In the genomic region with DNA sequence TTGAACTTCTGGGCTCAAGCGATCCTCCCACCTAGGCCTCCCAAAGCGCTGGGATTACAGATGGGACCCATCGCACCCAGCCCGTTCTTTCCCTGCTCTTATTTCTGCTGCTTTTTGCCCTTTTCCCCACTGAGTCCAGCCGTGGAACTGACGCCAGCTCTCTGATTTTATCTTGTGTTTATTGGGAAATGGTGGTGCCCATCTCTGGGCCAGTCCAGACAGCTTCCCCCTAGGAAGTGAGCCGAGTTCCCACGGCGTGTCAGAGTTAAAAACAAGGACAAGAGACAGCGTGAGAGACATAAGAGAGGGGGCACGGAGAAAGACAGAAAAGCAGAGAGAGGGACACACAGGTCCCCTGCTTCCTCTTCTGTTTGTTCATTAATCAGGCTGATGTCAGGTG, we compare ENCODE assay signal across 15 cellular contexts. TPM values are rescaled to one million over a fixed set of nuclear protein-coding genes. Genes with fewer than 3 reads are reported as not detected.
"Had no signal": no experiment of that assay in that cellular context is flagged by ENCODE, and none has a peak within 500 bp of the region (broad histone marks: within the 10 kb centered on the region; RNA-seq: fewer than 3 reads in every experiment).

No MANE protein-coding gene starts in this region.

RNA-seq across cellular contexts. Expression of gene SPDYE1, which starts 19.6 kb away (rescaled TPM):
- total RNA-seq: chondrocyte, colonic mucosa, esophagus mucosa, esophagus squamous epithelium, gastrocnemius medialis, glomerular endothelial cell, kidney epithelial cell, left cardiac atrium, left lung, left ventricle myocardium superior, lower lobe of right lung, lung microvascular endothelial cell, mucosa of gallbladder had no signal
- polyA plus RNA-seq: heart right ventricle, keratinocyte had no signal
